Comparison of ENCODE assay signal across 1 cellular context in the genomic region with DNA sequence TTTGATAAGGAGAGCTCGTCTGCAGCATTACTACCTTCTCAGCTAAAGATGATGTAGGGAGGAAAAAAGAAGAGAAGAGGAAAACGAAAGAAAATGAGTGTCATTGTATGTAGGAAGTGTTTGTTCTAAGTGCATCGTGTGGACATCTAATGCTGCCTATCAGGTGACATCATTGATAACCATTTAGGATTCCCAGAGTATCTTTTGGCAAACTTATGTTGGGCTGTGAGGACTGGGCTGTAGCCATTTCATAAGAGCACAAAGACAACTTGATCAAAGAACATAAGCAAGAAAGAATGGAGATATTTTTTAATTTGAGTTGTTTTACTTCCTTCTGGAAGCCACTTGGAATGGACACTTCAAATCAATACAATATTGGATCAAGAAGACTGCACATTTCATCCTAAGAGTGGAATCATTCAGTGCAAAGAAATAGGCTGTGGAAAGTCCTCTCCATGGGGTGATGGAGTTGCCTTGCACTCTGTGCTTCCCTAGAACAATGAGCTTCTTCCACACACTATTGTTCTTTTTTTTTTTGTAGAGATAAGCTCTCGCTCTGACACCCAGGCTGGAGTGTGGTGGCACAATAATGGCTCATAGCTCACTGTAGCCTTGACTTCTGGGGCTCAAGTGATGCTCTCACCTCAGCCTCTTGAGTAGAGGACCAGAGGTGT.
TF ChIP-seq lines count a peak whose summit lies in the region.

No MANE protein-coding gene starts in this region.

TF ChIP-seq in H1, 55 proteins besides CTCF, POLR2A, EP300 and RAD21:
- TF ChIP-seq RBBP5 (IDR thresholded peaks at IDR 0.05; ENCODE audit: borderline replicate concordance, low read depth, low read length), result no peak
- TF ChIP-seq HDAC2 (IDR thresholded peaks at IDR 0.05; ENCODE audit: borderline replicate concordance in 1 of 2, low read depth in 2 of 2, low read length in 2 of 2), result no peak
- TF ChIP-seq PHF8 (conservative IDR thresholded peaks at IDR 0.05; ENCODE audit: low read depth, low read length), result no peak
- TF ChIP-seq SP4 (IDR thresholded peaks at IDR 0.05; ENCODE audit: low read length), result no peak
- TF ChIP-seq ZNF274 (IDR thresholded peaks at IDR 0.05; ENCODE audit: borderline replicate concordance, extremely low read depth, low read length), result no peak
- no peak for TF ChIP-seq NANOG (IDR thresholded peaks at IDR 0.05; ENCODE audit: insufficient read depth, low read depth, low read length, poor library complexity, severe bottlenecking)
- no peak for TF ChIP-seq SP1 (IDR thresholded peaks at IDR 0.05; ENCODE audit: low read depth, low read length)
- no peak for TF ChIP-seq CREB1 (IDR thresholded peaks at IDR 0.05)
- no peak for TF ChIP-seq KDM4A (IDR thresholded peaks at IDR 0.05; ENCODE audit: low read depth, low read length, severe bottlenecking)
- TF ChIP-seq CBX8 (IDR thresholded peaks at IDR 0.05; ENCODE audit: borderline replicate concordance, low read depth, low read length), result no peak
- TF ChIP-seq BACH1 (IDR thresholded peaks at IDR 0.05; ENCODE audit: low read length), result no peak
- TF ChIP-seq SP2 (IDR thresholded peaks at IDR 0.05; ENCODE audit: low read length), result no peak
- no peak for TF ChIP-seq TAF1 (IDR thresholded peaks at IDR 0.05; ENCODE audit: low read depth, low read length)
- TF ChIP-seq EZH2 (IDR thresholded peaks at IDR 0.05; ENCODE audit: low read depth, low read length, severe bottlenecking), result no peak
- TF ChIP-seq CHD1 (IDR thresholded peaks at IDR 0.05; ENCODE audit: low read depth, low read length), result no peak
- TF ChIP-seq, protein P1, sequence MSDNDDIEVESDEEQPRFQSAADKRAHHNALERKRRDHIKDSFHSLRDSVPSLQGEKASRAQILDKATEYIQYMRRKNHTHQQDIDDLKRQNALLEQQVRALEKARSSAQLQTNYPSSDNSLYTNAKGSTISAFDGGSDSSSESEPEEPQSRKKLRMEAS (IDR thresholded peaks at IDR 0.05), result no peak
